ENCODE assay signal across 6 cellular contexts in genomic region chr1:46184920-46185658, GRCh38. TPM values are rescaled to one million over a fixed set of nuclear protein-coding genes. Genes with fewer than 3 reads are reported as not detected.
DNase-seq lines count a peak whose midpoint lies in the region; ATAC-seq and TF ChIP-seq lines count a peak whose summit lies in the region.

No MANE protein-coding gene starts in this region.

- H3K27ac ChIP-seq in VCaP (peak overlapping the region; percentile 98), ascending aorta (peak overlapping the region; percentile 93)

- no peak for TF ChIP-seq CTCF in VCaP (conservative IDR thresholded peaks at IDR 0.05)
- TF ChIP-seq CTCF in ascending aorta (IDR thresholded peaks at IDR 0.05) = no peak

- intact Hi-C loops in ascending aorta (cut with DNase I) = loop anchor here (5.0 kb wide), 1 partner anchor 293 kb away; no protein-coding TSS in a partner anchor

- H3K27me3 ChIP-seq in ascending aorta = no peaks in the 10 kb centered on the region

- peaks cover 5 to 13% of the 10 kb centered on the region in 2 donors for H3K4me1 ChIP-seq in ascending aorta

- H3K36me3 ChIP-seq in ascending aorta = peaks cover 4 to 17% of the 10 kb centered on the region in 2 donors

- H3K9me3 ChIP-seq in ascending aorta = no peaks in the 10 kb centered on the region

- no peak for ATAC-seq in GM18517 (IDR thresholded peaks at IDR 0.05; ENCODE audit: unreplicated experiment)

- H3K4me3 ChIP-seq in ascending aorta = no peak overlapping the region

- DNase-seq in ascending aorta (ENCODE audit: low spot score in 2 of 2) (no peak), RKO (ENCODE audit: low spot score) (no peak), SHP77 (lab: John Stamatoyannopoulos, UW) (no peak)
- DNase-seq in stimulated activated CD4-positive, alpha-beta T cell treated with anti-CD3 and anti-CD28 coated beads, Interleukin-2, amount 100 ng/mL, for 48 hours = peak; percentile 45 to 50

RNA-seq across cellular contexts. Expression of gene P3R3URF, which starts 8.8 kb away (rescaled TPM):
- total RNA-seq in ascending aorta = not detected

RNA-seq across cellular contexts. Expression of gene TSPAN1, which starts 10.2 kb away (rescaled TPM):
- total RNA-seq in ascending aorta = 8.9 TPM

RNA-seq across cellular contexts. Expression of gene POMGNT1, which starts 13.1 kb away (rescaled TPM):
- total RNA-seq in ascending aorta = 122 TPM

RNA-seq across cellular contexts. Expression of gene LURAP1, which starts 18.0 kb away (rescaled TPM):
- 7.2 TPM for total RNA-seq in ascending aorta

RNA-seq across cellular contexts. Expression of gene PIK3R3, which starts 52.7 kb away (rescaled TPM):
- total RNA-seq in ascending aorta = 33.1 TPM

Comparison
In these comparisons a context has a peak if more than half of its experiments do, and no peak if none do; other contexts are left out.
1. DNase-seq: peak in stimulated activated CD4-positive, alpha-beta T cell treated with anti-CD3 and anti-CD28 coated beads, Interleukin-2, amount 100 ng/mL, for 48 hours (2 of 2); none in ascending aorta (0 of 2), RKO (single experiment) and SHP77 (0 of 2).